ENCODE assay signal across 8 cellular contexts in the genomic region with DNA sequence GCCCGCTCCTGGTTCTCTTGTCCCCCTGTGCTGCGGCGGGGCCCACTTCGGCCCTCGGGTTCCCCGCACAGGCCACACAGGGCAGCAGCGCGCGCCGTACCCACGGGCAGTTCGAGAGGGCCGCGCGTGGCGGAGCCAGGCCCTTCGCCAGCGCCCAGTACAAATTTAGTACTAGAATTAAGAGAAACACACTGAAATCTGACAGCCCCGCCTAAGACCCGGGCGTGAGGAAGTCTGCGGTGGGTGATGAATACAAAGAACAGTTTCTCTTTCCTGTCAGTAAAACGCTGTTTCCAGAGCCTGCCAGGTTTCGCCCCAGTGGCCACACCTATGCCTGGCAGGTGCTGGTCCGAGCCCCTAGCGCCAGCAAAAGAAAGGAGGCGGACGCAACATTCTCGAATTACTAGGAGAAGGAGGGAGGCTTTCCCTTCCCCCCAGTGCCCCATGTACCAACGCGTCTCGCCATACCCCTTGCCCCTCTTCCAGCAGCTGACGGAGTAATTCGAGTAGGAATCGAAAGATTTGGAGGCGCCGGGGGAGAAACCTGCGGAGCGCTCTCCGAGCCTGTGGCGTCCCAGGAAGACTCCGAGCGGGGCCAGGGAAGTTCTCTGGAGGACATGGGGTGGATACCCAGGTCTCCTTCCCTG. TPM values are rescaled to one million over a fixed set of nuclear protein-coding genes. Genes with fewer than 3 reads are reported as not detected.
DNase-seq lines count a peak whose midpoint lies in the region; ATAC-seq, FAIRE-seq and TF ChIP-seq lines count a peak whose summit lies in the region.

No MANE protein-coding gene starts in this region.

- H2AFZ ChIP-seq in H1 (ENCODE audit: low read length), result no peak overlapping the region

- no peak overlapping the region for H2BK20ac ChIP-seq in H1 (ENCODE audit: low read length)

- no peak for TF ChIP-seq POLR2A in A549 (IDR thresholded peaks at IDR 0.05; ENCODE audit: low read length)
- TF ChIP-seq POLR2A in H1 (IDR thresholded peaks at IDR 0.05; ENCODE audit: control extremely low read depth in 1 of 2, low read depth in 2 of 2, low read length in 2 of 2), result no peak; a peak in 1 of 3 replicates

- H3K9ac ChIP-seq in H1 (replicated peaks in 1 of 4; ENCODE audit: extremely low read depth in 1 of 4, low read depth in 3 of 4, low read length in 3 of 4), result no peak overlapping the region; a peak in 2 of 7 replicates

- no peak overlapping the region for H2BK12ac ChIP-seq in H1 (ENCODE audit: low read depth, low read length)

- H3K27me3 ChIP-seq in H1 (replicated peaks in 1 of 4; ENCODE audit: control insufficient read depth in 3 of 4, extremely low read depth in 1 of 4, insufficient read depth in 3 of 4, low read length in 3 of 4), result peaks cover 0 to 7% (median 3%) of the 10 kb centered on the region in 4 experiments; a peak in 5 of 7 replicates

- H3K79me2 ChIP-seq in H1 (ENCODE audit: control insufficient read depth in 1 of 2, insufficient read depth in 2 of 2, low read length in 2 of 2), result no peaks in the 10 kb centered on the region

- H2BK5ac ChIP-seq in H1 (ENCODE audit: low read depth, low read length), result no peak overlapping the region

- H3K18ac ChIP-seq in H1 (ENCODE audit: extremely low read depth, low read length), result no peak overlapping the region

- H4K91ac ChIP-seq in H1 (replicated peaks; ENCODE audit: insufficient read length, low read length), result no peak overlapping the region

- ATAC-seq in A549, result peak; percentile 62 to 70
- peak; percentile 48 for ATAC-seq in GM18870 (IDR thresholded peaks at IDR 0.05; ENCODE audit: unreplicated experiment)
- peak; percentile 78 for ATAC-seq in HG03159 (IDR thresholded peaks at IDR 0.05; ENCODE audit: unreplicated experiment)
- ATAC-seq in activated CD8-positive, alpha-beta T cell treated with anti-CD3 and anti-CD28 coated beads, Interleukin-2, amount 10 ng/mL, durations not matched to agents 7 days and 5 days, result peak; percentile 69
- ATAC-seq in mucosa of descending colon, result peak; percentile 78

- peaks cover 76% of the 10 kb centered on the region for H3K36me3 Mint-ChIP-seq in activated CD8-positive, alpha-beta T cell treated with anti-CD3 and anti-CD28 coated beads, Interleukin-2, amount 10 ng/mL, durations not matched to agents 7 days and 5 days (ENCODE audit: low read depth)

- TF ChIP-seq EP300 in A549 (IDR thresholded peaks at IDR 0.05) (no peak), H1 (IDR thresholded peaks at IDR 0.05; ENCODE audit: borderline replicate concordance in 1 of 2, low read depth in 2 of 2, low read length in 2 of 2) (no peak)

- no peak overlapping the region for H3K23ac ChIP-seq in H1 (ENCODE audit: insufficient read length)

- peak overlapping the region; percentile 99 for H3K4me3 Mint-ChIP-seq in activated CD8-positive, alpha-beta T cell treated with anti-CD3 and anti-CD28 coated beads, Interleukin-2, amount 10 ng/mL, durations not matched to agents 7 days and 5 days

- H3K4me3 ChIP-seq in A549 (peak overlapping the region; percentile 82), H1 (ENCODE audit: extremely low read depth in 1 of 4, insufficient read depth in 2 of 4, low read depth in 3 of 4, low read length in 4 of 4) (peak overlapping the region; percentile 40 to 79 (median 74)), mucosa of descending colon (peak overlapping the region; percentile 53)

- H3K27ac Mint-ChIP-seq in activated CD8-positive, alpha-beta T cell treated with anti-CD3 and anti-CD28 coated beads, Interleukin-2, amount 10 ng/mL, durations not matched to agents 7 days and 5 days, result peak overlapping the region; percentile 98

- H3K9me3 ChIP-seq in A549, result no peaks in the 10 kb centered on the region
- no peaks in the 10 kb centered on the region for H3K9me3 ChIP-seq in H1 (ENCODE audit: insufficient read depth in 2 of 2, low read depth in 1 of 2, low read length in 1 of 2)
- no peaks in the 10 kb centered on the region for H3K9me3 ChIP-seq in mucosa of descending colon

- H3K27ac ChIP-seq in A549 (peak overlapping the region; percentile 88), H1 (ENCODE audit: low read depth, low read length) (no peak overlapping the region)

- no peak for TF ChIP-seq RAD21 in A549 (conservative IDR thresholded peaks at IDR 0.05 in 1 of 2, IDR thresholded peaks at IDR 0.05 in 1 of 2)
- peak in 1 of 2 experiments; percentile 37; a peak in 1 of 4 replicates for TF ChIP-seq RAD21 in H1 (IDR thresholded peaks at IDR 0.05 in 1 of 2, conservative IDR thresholded peaks at IDR 0.05 in 1 of 2; ENCODE audit: low read depth in 2 of 2, low read length in 2 of 2)

- H3K4me2 ChIP-seq in A549, result peak overlapping the region; percentile 96
- H3K4me2 ChIP-seq in H1 (ENCODE audit: insufficient read depth in 1 of 2, low read depth in 2 of 2, low read length in 2 of 2), result peak overlapping the region; percentile 88 to 97

- no peaks in the 10 kb centered on the region for H3K9me3 Mint-ChIP-seq in activated CD8-positive, alpha-beta T cell treated with anti-CD3 and anti-CD28 coated beads, Interleukin-2, amount 10 ng/mL, durations not matched to agents 7 days and 5 days (ENCODE audit: insufficient read depth)

- no peak for FAIRE-seq in A549 (lab: Jason Lieb, UNC)
- FAIRE-seq in H1 (lab: Jason Lieb, UNC), result no peak

- no peak overlapping the region for H4K5ac ChIP-seq in H1 (ENCODE audit: insufficient read length, low read depth, low read length)

- intact Hi-C loops in mucosa of descending colon (cut with DNase I, micrococcal nuclease), result no loop called here

- H3K4me1 ChIP-seq in A549, result peaks cover 40% of the 10 kb centered on the region
- H3K4me1 ChIP-seq in H1 (replicated peaks in 1 of 4; ENCODE audit: control insufficient read depth in 3 of 4, insufficient read depth in 4 of 4, low read length in 3 of 4), result peaks cover 4 to 15% (median 7%) of the 10 kb centered on the region in 4 experiments
- H3K4me1 ChIP-seq in mucosa of descending colon (ENCODE audit: low read depth), result peaks cover 6% of the 10 kb centered on the region

- no peak overlapping the region for H2BK15ac ChIP-seq in H1 (ENCODE audit: low read length)

- H4K20me1 ChIP-seq in H1 (replicated peaks in 1 of 2; ENCODE audit: control insufficient read depth in 1 of 2, insufficient read depth in 2 of 2, low read length in 2 of 2), result no peaks in the 10 kb centered on the region

- POLR2A ChIA-PET in A549 (lab: Yijun Ruan, JAX) (interaction anchor here (0.6 to 3.4 kb wide), 12 partner anchors 9 to 191 kb away, joined by 3 to 65 read pairs (median 4); a partner anchor contains a TSS), H1 (lab: Charles Lee; ENCODE audit: partially characterized antibody) (interaction anchor here (0.8 to 1.2 kb wide), 5 partner anchors 8 to 219 kb away, joined by 3 to 6 read pairs (median 4); no protein-coding TSS in a partner anchor)
- POLR2A ChIA-PET in activated CD8-positive, alpha-beta T cell treated with anti-CD3 and anti-CD28 coated beads, Interleukin-2, amount 10 ng/mL, durations not matched to agents 7 days and 5 days (lab: Charles Lee), result interaction anchor here (0.6 to 8.6 kb wide), 42 partner anchors 9 to 568 kb away, joined by 3 to 335 read pairs (median 5); a partner anchor contains a TSS

- H3K4ac ChIP-seq in H1 (replicated peaks; ENCODE audit: insufficient read length, low read depth, low read length), result no peak overlapping the region

- H2BK120ac ChIP-seq in H1 (replicated peaks; ENCODE audit: low read depth, low read length), result no peak overlapping the region

- H3K14ac ChIP-seq in H1 (ENCODE audit: insufficient read length), result no peak overlapping the region

- TF ChIP-seq CTCF in A549 (IDR thresholded peaks at IDR 0.05) (no peak), H1 (IDR thresholded peaks at IDR 0.05; ENCODE audit: control extremely low read depth in 1 of 3, insufficient read depth in 1 of 3, low read depth in 1 of 3, low read length in 3 of 3) (peak; percentile 61 to 76 (median 61)), mucosa of descending colon (IDR thresholded peaks at IDR 0.05) (peak; percentile 57)

- 19% methylated on average over 43 of the region's 43 CpGs for WGBS in A549 (ENCODE audit: missing lambda C conversion rate)
- WGBS in H1 (ENCODE audit: extremely low coverage in 1 of 2, insufficient coverage in 1 of 2, insufficient read length in 1 of 2, insufficient replicate concordance in 2 of 2, low coverage in 1 of 2, low lambda C conversion rate in 2 of 2, missing lambda C conversion rate in 1 of 2), 2 experiments, result 6% methylated on average over 41 of the region's 43 CpGs; no CpG with 5 or more reads in 1 of the 2 experiments

- H3K36me3 ChIP-seq in H1 (ENCODE audit: control insufficient read depth in 2 of 4, insufficient read depth in 4 of 4, low read length in 3 of 4) (no peaks in the 10 kb centered on the region), mucosa of descending colon (ENCODE audit: low read depth) (no peaks in the 10 kb centered on the region)

- H3K4me1 Mint-ChIP-seq in activated CD8-positive, alpha-beta T cell treated with anti-CD3 and anti-CD28 coated beads, Interleukin-2, amount 10 ng/mL, durations not matched to agents 7 days and 5 days (ENCODE audit: low read depth), result peaks cover 50% of the 10 kb centered on the region

- no peaks in the 10 kb centered on the region for H3K79me1 ChIP-seq in H1 (ENCODE audit: low read depth, low read length)

- no peaks in the 10 kb centered on the region for H3K27me3 Mint-ChIP-seq in activated CD8-positive, alpha-beta T cell treated with anti-CD3 and anti-CD28 coated beads, Interleukin-2, amount 10 ng/mL, durations not matched to agents 7 days and 5 days (ENCODE audit: low read depth)

- peaks cover 7% of the 10 kb centered on the region for H3K23me2 ChIP-seq in H1 (ENCODE audit: low read depth, low read length)

- H4K8ac ChIP-seq in H1 (ENCODE audit: extremely low read depth, insufficient read depth, low read length), result 0 out of 2 replicates have a peak overlapping the region, but pooled peaks have one; percentile 30

- H2AK5ac ChIP-seq in H1 (ENCODE audit: low read depth, low read length), result no peak overlapping the region

- H3K56ac ChIP-seq in H1 (replicated peaks; ENCODE audit: insufficient read length, low read depth, low read length), result no peak overlapping the region

- DNase-seq in A549 (ENCODE audit: low read depth in 1 of 2, low spot score in 1 of 2) (peak; percentile 69 to 94), NCI-H460 (ENCODE audit: extremely low read depth, low read depth) (peak; percentile 42), H1 (ENCODE audit: low read depth in 1 of 2, low spot score in 2 of 2) (peak; percentile 43 to 78), mucosa of descending colon (peak; percentile 83 to 88 (median 84))
- DNase-seq in activated CD8-positive, alpha-beta T cell treated with anti-CD3 and anti-CD28 coated beads, Interleukin-2, amount 10 ng/mL, durations not matched to agents 7 days and 5 days, result peak; percentile 94
- peak; percentile 85 for DNase-seq in stimulated activated CD8-positive, alpha-beta memory T cell treated with anti-CD3 and anti-CD28 coated beads, Interleukin-4, amount 100 ng/mL, for 48 hours

- CTCF ChIA-PET in A549 (lab: Yijun Ruan, JAX), result interaction anchor here (0.6 to 6.6 kb wide), 9 partner anchors 9 to 296 kb away, joined by 3 to 30 read pairs (median 3); a partner anchor contains a TSS
- CTCF ChIA-PET in activated CD8-positive, alpha-beta T cell treated with anti-CD3 and anti-CD28 coated beads, Interleukin-2, amount 10 ng/mL, durations not matched to agents 7 days and 5 days (lab: Charles Lee), result interaction anchor here (0.8 to 7.1 kb wide), 14 partner anchors 23 to 297 kb away, joined by 3 to 89 read pairs (median 6); a partner anchor contains a TSS
- CTCF ChIA-PET in H1 (lab: Charles Lee; ENCODE audit: partially characterized antibody), result interaction anchor here (0.7 to 1.9 kb wide), 7 partner anchors 10 to 291 kb away, joined by 3 to 9 read pairs (median 3); no protein-coding TSS in a partner anchor

RNA-seq across cellular contexts. Expression of a gene that starts 0.6 kb away (rescaled TPM):
- polyA plus RNA-seq in A549 (2011; rRNA removed), result 30.3 and 33.1 TPM in 2 replicates
- polyA plus RNA-seq in A549 (2012; cell fraction: cytosol; rRNA removed), result 0.93 and 0.97 TPM in 2 replicates
- polyA plus RNA-seq in A549 (2012; cell fraction: nucleus; rRNA removed), result 0.48 and 0.73 TPM in 2 replicates
- polyA plus RNA-seq in A549 (2017; fragmentation: RNase III; extraction: RNeasy Plus Mini Kit Qiagen cat#74134 plus additional on column Dnase treatment), result 1.6 to 2.0 TPM (median 1.9 TPM) in 3 replicates
- polyA minus RNA-seq in A549 (2011; rRNA and poly(A)+ RNA removed), result 26.3 and 27.7 TPM in 2 replicates
- total RNA-seq in NCI-H460 (2014; rRNA removed; shearing (Covaris generic)), result 57.6 and 68.5 TPM in 2 replicates
- 5.7 and 17.2 TPM in 2 replicates for polyA plus RNA-seq in NCI-H460 (2014; cell fraction: nucleus; rRNA removed)
- total RNA-seq in activated CD8-positive, alpha-beta T cell treated with anti-CD3 and anti-CD28 coated beads, Interleukin-2, amount 10 ng/mL, durations not matched to agents 7 days and 5 days, result 100 to 1,000 TPM; 209 to 212 TPM
- total RNA-seq in H1 (2021; fragmentation: NEBNext Ultra II Directional; extraction: Animal tissue kit (Norgen Biotek cat#: 25700)), result 2.6 and 3.0 TPM in 2 replicates
- 0.86 and 0.96 TPM in 2 replicates for polyA plus RNA-seq in H1 (2011; rRNA removed)
- 1.7 TPM for polyA plus RNA-seq in H1 (2011; cell fraction: cytosol; rRNA removed)
- 1.4 TPM for polyA plus RNA-seq in H1 (2011; cell fraction: nucleus; rRNA removed)
- polyA plus RNA-seq in H1 (2012, experiment 1 of 2), result 2.1 to 3.7 TPM (median 2.3 TPM) in 4 replicates
- polyA plus RNA-seq in H1 (2012, experiment 2 of 2), result 0.08 TPM
- 2.2 TPM for polyA plus RNA-seq in H1 (2013, experiment 1 of 2)
- polyA plus RNA-seq in H1 (2013, experiment 2 of 2), result 2.1 TPM
- polyA minus RNA-seq in H1 (2011; rRNA and poly(A)+ RNA removed), result 4.1 and 4.3 TPM in 2 replicates
- 1.5 TPM for polyA minus RNA-seq in H1 (2011; cell fraction: cytosol; rRNA and poly(A)+ RNA removed)
- polyA minus RNA-seq in H1 (2011; cell fraction: nucleus; rRNA and poly(A)+ RNA removed), result 4.8 TPM
- total RNA-seq in mucosa of descending colon, result 10 to 100 TPM in 2 of 3 donors, 1 to 10 TPM in 1; 8.5 to 29.7 (median 11.7) TPM

RNA-seq across cellular contexts. Expression of a gene that starts 48.1 kb away (rescaled TPM):
- polyA plus RNA-seq in A549 (2011; rRNA removed) (not detected in 2 replicates), A549 (2017; fragmentation: RNase III; extraction: RNeasy Plus Mini Kit Qiagen cat#74134 plus additional on column Dnase treatment) (not detected in 3 replicates), H1 (2011; rRNA removed) (not detected in 2 replicates)
- polyA plus RNA-seq in A549 (2012; cell fraction: cytosol; rRNA removed), result not detected in 2 replicates
- not detected in 2 replicates for polyA plus RNA-seq in A549 (2012; cell fraction: nucleus; rRNA removed)
- not detected in 2 replicates for polyA minus RNA-seq in A549 (2011; rRNA and poly(A)+ RNA removed)
- total RNA-seq in NCI-H460 (2014; rRNA removed; shearing (Covaris generic)), result not detected in 2 replicates
- polyA plus RNA-seq in NCI-H460 (2014; cell fraction: nucleus; rRNA removed), result not detected in 2 replicates
- total RNA-seq in activated CD8-positive, alpha-beta T cell treated with anti-CD3 and anti-CD28 coated beads, Interleukin-2, amount 10 ng/mL, durations not matched to agents 7 days and 5 days, result not detected
- total RNA-seq in H1 (2021; fragmentation: NEBNext Ultra II Directional; extraction: Animal tissue kit (Norgen Biotek cat#: 25700)), result not detected in 2 replicates
- not detected for polyA plus RNA-seq in H1 (2011; cell fraction: cytosol; rRNA removed)
- polyA plus RNA-seq in H1 (2011; cell fraction: nucleus; rRNA removed), result not detected
- polyA plus RNA-seq in H1 (2012, experiment 1 of 2), result not detected in 4 replicates
- not detected for polyA plus RNA-seq in H1 (2012, experiment 2 of 2)
- not detected for polyA plus RNA-seq in H1 (2013, experiment 1 of 2)
- not detected for polyA plus RNA-seq in H1 (2013, experiment 2 of 2)
- polyA minus RNA-seq in H1 (2011; rRNA and poly(A)+ RNA removed), result not detected in 2 replicates
- polyA minus RNA-seq in H1 (2011; cell fraction: cytosol; rRNA and poly(A)+ RNA removed), result not detected
- not detected for polyA minus RNA-seq in H1 (2011; cell fraction: nucleus; rRNA and poly(A)+ RNA removed)
- total RNA-seq in mucosa of descending colon, result not detected

Comparison
In these comparisons a context has a peak if more than half of its experiments do, and no peak if none do; other contexts are left out.
1. DNase-seq: peak in every context shown above with its lines; median percentile 94 in activated CD8-positive, alpha-beta T cell treated with anti-CD3 and anti-CD28 coated beads, Interleukin-2, amount 10 ng/mL, durations not matched to agents 7 days and 5 days; 85 in stimulated activated CD8-positive, alpha-beta memory T cell treated with anti-CD3 and anti-CD28 coated beads, Interleukin-4, amount 100 ng/mL, for 48 hours; 84 in mucosa of descending colon; 82 in A549; 60 in H1; 42 in NCI-H460.